Comparison of ENCODE assay signal across 2 cellular contexts in genomic region chr12:108738165-108738564, GRCh38.
TF ChIP-seq lines count a peak whose summit lies in the region.

No MANE protein-coding gene starts in this region.

TF ChIP-seq in IMR-90, 13 proteins besides CTCF, POLR2A, EP300 and RAD21 (continued from another document):
- no peak for TF ChIP-seq FOS (IDR thresholded peaks at IDR 0.05; ENCODE audit: low read depth, low read length)
- TF ChIP-seq CHD1 (IDR thresholded peaks at IDR 0.05; ENCODE audit: low read depth, low read length): no peak
- TF ChIP-seq, protein P1, sequence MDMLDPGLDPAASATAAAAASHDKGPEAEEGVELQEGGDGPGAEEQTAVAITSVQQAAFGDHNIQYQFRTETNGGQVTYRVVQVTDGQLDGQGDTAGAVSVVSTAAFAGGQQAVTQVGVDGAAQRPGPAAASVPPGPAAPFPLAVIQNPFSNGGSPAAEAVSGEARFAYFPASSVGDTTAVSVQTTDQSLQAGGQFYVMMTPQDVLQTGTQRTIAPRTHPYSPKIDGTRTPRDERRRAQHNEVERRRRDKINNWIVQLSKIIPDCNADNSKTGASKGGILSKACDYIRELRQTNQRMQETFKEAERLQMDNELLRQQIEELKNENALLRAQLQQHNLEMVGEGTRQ (IDR thresholded peaks at IDR 0.05; ENCODE audit: low read depth, low read length): no peak
- TF ChIP-seq RCOR1 (IDR thresholded peaks at IDR 0.05; ENCODE audit: insufficient replicate concordance, low read length): no peak
- no peak for TF ChIP-seq MAZ (IDR thresholded peaks at IDR 0.05; ENCODE audit: borderline replicate concordance, low read depth, low read length)
- no peak for TF ChIP-seq BHLHE40 (IDR thresholded peaks at IDR 0.05; ENCODE audit: low read depth, low read length)

TF ChIP-seq in WTC11, 78 proteins besides CTCF, POLR2A, EP300 and RAD21:
- TF ChIP-seq AR (CRISPR knock-in tag; IDR thresholded peaks at IDR 0.05) (no peak), TCF7 (CRISPR knock-in tag; IDR thresholded peaks at IDR 0.05; ENCODE audit: low read depth) (no peak), CREB1 (CRISPR knock-in tag; IDR thresholded peaks at IDR 0.05) (no peak), OVOL2 (CRISPR knock-in tag; IDR thresholded peaks at IDR 0.05; ENCODE audit: borderline replicate concordance) (no peak), JUN (CRISPR knock-in tag; IDR thresholded peaks at IDR 0.05) (no peak), TEAD4 (CRISPR knock-in tag; IDR thresholded peaks at IDR 0.05) (no peak), SP1 (CRISPR knock-in tag; conservative IDR thresholded peaks at IDR 0.05) (no peak), SMAD3 (CRISPR knock-in tag; IDR thresholded peaks at IDR 0.05; ENCODE audit: borderline replicate concordance) (no peak)
- TF ChIP-seq, protein P2, sequence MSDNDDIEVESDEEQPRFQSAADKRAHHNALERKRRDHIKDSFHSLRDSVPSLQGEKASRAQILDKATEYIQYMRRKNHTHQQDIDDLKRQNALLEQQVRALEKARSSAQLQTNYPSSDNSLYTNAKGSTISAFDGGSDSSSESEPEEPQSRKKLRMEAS (CRISPR knock-in tag; IDR thresholded peaks at IDR 0.05): no peak
- TF ChIP-seq, protein P1 (CRISPR knock-in tag; IDR thresholded peaks at IDR 0.05): no peak
- TF ChIP-seq, protein P3, sequence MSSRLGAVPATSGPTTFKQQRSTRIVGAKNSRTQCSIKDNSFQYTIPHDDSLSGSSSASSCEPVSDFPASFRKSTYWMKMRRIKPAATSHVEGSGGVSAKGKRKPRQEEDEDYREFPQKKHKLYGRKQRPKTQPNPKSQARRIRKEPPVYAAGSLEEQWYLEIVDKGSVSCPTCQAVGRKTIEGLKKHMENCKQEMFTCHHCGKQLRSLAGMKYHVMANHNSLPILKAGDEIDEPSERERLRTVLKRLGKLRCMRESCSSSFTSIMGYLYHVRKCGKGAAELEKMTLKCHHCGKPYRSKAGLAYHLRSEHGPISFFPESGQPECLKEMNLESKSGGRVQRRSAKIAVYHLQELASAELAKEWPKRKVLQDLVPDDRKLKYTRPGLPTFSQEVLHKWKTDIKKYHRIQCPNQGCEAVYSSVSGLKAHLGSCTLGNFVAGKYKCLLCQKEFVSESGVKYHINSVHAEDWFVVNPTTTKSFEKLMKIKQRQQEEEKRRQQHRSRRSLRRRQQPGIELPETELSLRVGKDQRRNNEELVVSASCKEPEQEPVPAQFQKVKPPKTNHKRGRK (CRISPR knock-in tag; IDR thresholded peaks at IDR 0.05; ENCODE audit: borderline replicate concordance): no peak
